In genomic region chr14:37401093-37401492, GRCh38 we compare ENCODE assay signal across 24 cellular contexts.
"Had no signal": no experiment of that assay in that cellular context is flagged by ENCODE, and none has a peak within 500 bp of the region (broad histone marks: within the 10 kb centered on the region; RNA-seq: fewer than 3 reads in every experiment).

No MANE protein-coding gene starts in this region.

- H3K36me3 ChIP-seq: heart left ventricle, left lung, lower lobe of right lung had no signal

- H3K27me3 ChIP-seq: dorsolateral prefrontal cortex, esophagus muscularis mucosa, foreskin keratinocyte, gastroesophageal sphincter, heart left ventricle, hepatocyte, left lung had no signal

- FAIRE-seq: colon, endothelial cell of umbilical vein, frontal cortex, keratinocyte had no signal

- H3K27ac Mint-ChIP-seq: immature natural killer cell, mesothelial cell of epicardium had no signal

- H3K27me3 Mint-ChIP-seq: naive B cell had no signal

- H3K9me3 ChIP-seq: lower lobe of right lung, mucosa of descending colon had no signal

- H3K4me3 Mint-ChIP-seq: immature natural killer cell, mesothelial cell of epicardium, naive B cell had no signal

- H3K36me3 Mint-ChIP-seq: naive B cell had no signal

- H3K4me1 Mint-ChIP-seq: immature natural killer cell, naive B cell had no signal

- H3K4me1 ChIP-seq: esophagus muscularis mucosa, foreskin keratinocyte, gastroesophageal sphincter, left lung, lower lobe of right lung had no signal

- H3K4me3 ChIP-seq: coronary artery, dorsolateral prefrontal cortex, esophagus muscularis mucosa, gastroesophageal sphincter, heart left ventricle, hepatocyte, left lung, lower lobe of right lung, mucosa of descending colon had no signal

- DNase-seq: dermis blood vessel endothelial cell; dorsolateral prefrontal cortex; effector CD4-positive, alpha-beta T cell; effector memory CD4-positive, alpha-beta T cell; foreskin keratinocyte; heart left ventricle; hypothalamus; immature natural killer cell; left cardiac atrium; left lung; left ventricle myocardium superior; lower lobe of right lung; mesenchymal stem cell; mucosa of descending colon; naive B cell had no signal
